In genomic region chr22:42050641-42051040, GRCh38 we compare ENCODE assay signal across 28 cellular contexts. TPM values are rescaled to one million over a fixed set of nuclear protein-coding genes. Genes with fewer than 3 reads are reported as not detected.
"Had no signal": no experiment of that assay in that cellular context is flagged by ENCODE, and none has a peak within 500 bp of the region (broad histone marks: within the 10 kb centered on the region; RNA-seq: fewer than 3 reads in every experiment).

No MANE protein-coding gene starts in this region.

- H3K27ac ChIP-seq: hepatocyte, lower lobe of right lung, pancreas, prostate gland, sigmoid colon, spleen, tibial nerve, uterus had no signal

- H3K9me3 Mint-ChIP-seq: nephron; neural crest cell; stimulated activated effector memory CD8-positive, alpha-beta T cell treated with anti-CD3 and anti-CD28 coated beads, Interleukin-12 subunit alpha, Interleukin-12 subunit beta, amount 100 ng/mL, for 72 hours; stimulated activated naive CD8-positive, alpha-beta T cell treated with anti-CD3 and anti-CD28 coated beads, Interleukin-15, Interleukin-2, amounts not matched to agents 100 ng/mL and 50 ng/mL, for 24 hours; type B pancreatic cell had no signal

- H3K9me3 ChIP-seq: lower lobe of right lung, pancreas, prostate gland, sigmoid colon, spleen, tibial nerve, uterus had no signal

- H3K27ac Mint-ChIP-seq: nephron; stimulated activated effector memory CD8-positive, alpha-beta T cell treated with anti-CD3 and anti-CD28 coated beads, Interleukin-12 subunit alpha, Interleukin-12 subunit beta, amount 100 ng/mL, for 72 hours; stimulated activated naive CD8-positive, alpha-beta T cell treated with anti-CD3 and anti-CD28 coated beads, Interleukin-15, Interleukin-2, amounts not matched to agents 100 ng/mL and 50 ng/mL, for 24 hours; type B pancreatic cell had no signal

- H3K27me3 Mint-ChIP-seq: naive thymus-derived CD8-positive, alpha-beta T cell; stimulated activated naive CD8-positive, alpha-beta T cell treated with anti-CD3 and anti-CD28 coated beads, Interleukin-15, Interleukin-2, amounts not matched to agents 100 ng/mL and 50 ng/mL, for 24 hours; type B pancreatic cell had no signal

- H3K4me1 Mint-ChIP-seq: naive thymus-derived CD8-positive, alpha-beta T cell; nephron; neural crest cell; stimulated activated effector memory CD8-positive, alpha-beta T cell treated with anti-CD3 and anti-CD28 coated beads, Interleukin-12 subunit alpha, Interleukin-12 subunit beta, amount 100 ng/mL, for 72 hours had no signal

- H3K4me1 ChIP-seq: lower lobe of right lung, pancreas, prostate gland, sigmoid colon, spleen, tibial nerve, uterus had no signal

- FAIRE-seq: keratinocyte, pancreas, small intestine had no signal

- H3K27me3 ChIP-seq: hepatocyte, pancreas, sigmoid colon, spleen, tibial nerve, uterus had no signal

- H3K4me3 Mint-ChIP-seq: naive thymus-derived CD8-positive, alpha-beta T cell; nephron; neural crest cell; stimulated activated effector memory CD8-positive, alpha-beta T cell treated with anti-CD3 and anti-CD28 coated beads, Interleukin-12 subunit alpha, Interleukin-12 subunit beta, amount 100 ng/mL, for 72 hours; stimulated activated naive CD8-positive, alpha-beta T cell treated with anti-CD3 and anti-CD28 coated beads, Interleukin-15, Interleukin-2, amounts not matched to agents 100 ng/mL and 50 ng/mL, for 24 hours; type B pancreatic cell had no signal

- H2AFZ ChIP-seq: hepatocyte had no signal

- H3K36me3 Mint-ChIP-seq: naive thymus-derived CD8-positive, alpha-beta T cell; stimulated activated effector memory CD8-positive, alpha-beta T cell treated with anti-CD3 and anti-CD28 coated beads, Interleukin-12 subunit alpha, Interleukin-12 subunit beta, amount 100 ng/mL, for 72 hours; type B pancreatic cell had no signal

- DNase-seq: kidney glomerular epithelial cell; left cardiac atrium; left ventricle myocardium superior; lower lobe of right lung; mammary epithelial cell; mesenchymal stem cell; naive thymus-derived CD8-positive, alpha-beta T cell; nucleus accumbens; pancreas; posterior cingulate gyrus; retina; right cardiac atrium; sigmoid colon; small intestine; spleen; stimulated activated CD4-positive, alpha-beta T cell treated with anti-CD3 and anti-CD28 coated beads, Interleukin-4, amount 100 ng/mL, for 24 hours; stimulated activated naive CD4-positive, alpha-beta T cell; uterus had no signal

- H3K4me2 ChIP-seq: hepatocyte had no signal

- ATAC-seq: left cardiac atrium; left lobe of liver; left ventricle myocardium superior; lower lobe of right lung; naive thymus-derived CD8-positive, alpha-beta T cell; pancreas; right cardiac atrium; stimulated activated effector memory CD8-positive, alpha-beta T cell treated with anti-CD3 and anti-CD28 coated beads, Interleukin-12 subunit alpha, Interleukin-12 subunit beta, amount 100 ng/mL, for 72 hours had no signal

- H3K36me3 ChIP-seq: lower lobe of right lung, pancreas, prostate gland, sigmoid colon, spleen, tibial nerve, uterus had no signal

- H3K4me3 ChIP-seq: hepatocyte, lower lobe of right lung, pancreas, prostate gland, sigmoid colon, spleen, tibial nerve, uterus had no signal

- H3K79me2 ChIP-seq: hepatocyte had no signal

RNA-seq across cellular contexts. Expression of gene WBP2NL, which starts 52.1 kb away (rescaled TPM):
- total RNA-seq: hepatocyte, neural crest cell had no signal
- polyA plus RNA-seq: hepatocyte, mammary epithelial cell had no signal
